ENCODE assay signal across 1 cellular context in genomic region chr17:7133424-7133823, GRCh38.
TF ChIP-seq lines count a peak whose summit lies in the region.

No MANE protein-coding gene starts in this region.

TF ChIP-seq in GM12878, 131 proteins besides CTCF, POLR2A, EP300 and RAD21 (continued from another document and continues in another):
- TF ChIP-seq MLLT1 (IDR thresholded peaks at IDR 0.05) (no peak), HDAC6 (IDR thresholded peaks at IDR 0.05; ENCODE audit: unreplicated experiment) (no peak), HDAC2 (IDR thresholded peaks at IDR 0.05) (no peak), BCL11A (IDR thresholded peaks at IDR 0.05; ENCODE audit: low read depth, low read length) (no peak), MTA3 (IDR thresholded peaks at IDR 0.05; ENCODE audit: borderline replicate concordance, low read length) (no peak), RELA (IDR thresholded peaks at IDR 0.05; ENCODE audit: borderline replicate concordance, partially characterized antibody) (no peak), ZNF207 (IDR thresholded peaks at IDR 0.05; ENCODE audit: borderline replicate concordance) (no peak), ATF7 (IDR thresholded peaks at IDR 0.05; ENCODE audit: low read depth) (no peak), MAX (IDR thresholded peaks at IDR 0.05; ENCODE audit: low read depth, low read length) (no peak), ZNF687 (IDR thresholded peaks at IDR 0.05) (no peak), POLR2AphosphoS2 (IDR thresholded peaks at IDR 0.05; ENCODE audit: low read depth, low read length) (no peak), RCOR1 (conservative IDR thresholded peaks at IDR 0.05; ENCODE audit: low read depth, low read length) (no peak), TBL1XR1 (IDR thresholded peaks at IDR 0.05; ENCODE audit: low read depth, low read length) (no peak), E4F1 (IDR thresholded peaks at IDR 0.05; ENCODE audit: borderline replicate concordance, partially characterized antibody) (no peak), ZBTB11 (CRISPR knock-in tag; IDR thresholded peaks at IDR 0.05) (no peak), MTA2 (IDR thresholded peaks at IDR 0.05; ENCODE audit: low read depth) (no peak), DPF2 (IDR thresholded peaks at IDR 0.05) (peak; percentile 72; the same call in 1 of the 2 replicates), EZH2 (IDR thresholded peaks at IDR 0.05; ENCODE audit: borderline replicate concordance, control insufficient read depth, low read depth, low read length) (no peak), CREB1 (IDR thresholded peaks at IDR 0.05; ENCODE audit: low read depth) (no peak), GATAD2B (conservative IDR thresholded peaks at IDR 0.05; ENCODE audit: low read depth) (peak; percentile 70; the same call in 1 of the 2 replicates), SRF (IDR thresholded peaks at IDR 0.05; ENCODE audit: low read depth in 2 of 2, low read length in 2 of 2) (no peak), BACH1 (IDR thresholded peaks at IDR 0.05; ENCODE audit: borderline replicate concordance) (no peak), ZNF24 (IDR thresholded peaks at IDR 0.05) (no peak), KAT2A (conservative IDR thresholded peaks at IDR 0.05; ENCODE audit: control insufficient read depth, low read depth, low read length) (no peak), E2F4 (IDR thresholded peaks at IDR 0.05; ENCODE audit: low read depth, low read length) (no peak), SPI1 (IDR thresholded peaks at IDR 0.05; ENCODE audit: borderline replicate concordance, insufficient read depth, low read depth, low read length) (peak; percentile 52; the same call in 1 of the 2 replicates), ELK1 (IDR thresholded peaks at IDR 0.05; ENCODE audit: low read depth, low read length) (no peak), HSF1 (IDR thresholded peaks at IDR 0.05; ENCODE audit: low read depth, low read length) (no peak), FOS (IDR thresholded peaks at IDR 0.05; ENCODE audit: borderline replicate concordance, extremely low read depth, insufficient read length) (no peak), ATF3 (IDR thresholded peaks at IDR 0.05; ENCODE audit: borderline replicate concordance, extremely low read depth, low read depth, low read length) (no peak), MEF2A (IDR thresholded peaks at IDR 0.05; ENCODE audit: insufficient read depth, low read depth, low read length) (no peak), ZNF622 (IDR thresholded peaks at IDR 0.05) (no peak), RUNX3 (IDR thresholded peaks at IDR 0.05; ENCODE audit: low read length) (peak; percentile 53; the same call in 1 of the 2 replicates), RB1 (IDR thresholded peaks at IDR 0.05; ENCODE audit: borderline replicate concordance) (no peak), NFXL1 (IDR thresholded peaks at IDR 0.05; ENCODE audit: borderline replicate concordance) (no peak), EED (IDR thresholded peaks at IDR 0.05; ENCODE audit: low read depth) (peak; percentile 85), ZBTB33 (IDR thresholded peaks at IDR 0.05) (no peak), PAX5 (IDR thresholded peaks at IDR 0.05; ENCODE audit: borderline replicate concordance, low read depth, low read length) (peak; percentile 42; the same call in 1 of the 2 replicates), SUZ12 (IDR thresholded peaks at IDR 0.05; ENCODE audit: unreplicated experiment) (no peak), USF1 (IDR thresholded peaks at IDR 0.05; ENCODE audit: borderline replicate concordance, extremely low read length, insufficient read depth, low read depth, low read length) (no peak), ZZZ3 (IDR thresholded peaks at IDR 0.05; ENCODE audit: control insufficient read depth, insufficient read length, low read depth) (no peak), TCF3 (IDR thresholded peaks at IDR 0.05; ENCODE audit: borderline replicate concordance, insufficient read depth, low read depth, low read length) (no peak)
